ENCODE assay signal across 15 cellular contexts in genomic region chr4:87080462-87080861, GRCh38.
A peak's percentile ranks its signal among the peaks of the same experiment; 100 is the strongest.
DNase-seq lines count a peak whose midpoint lies in the region; FAIRE-seq and TF ChIP-seq lines count a peak whose summit lies in the region.
"Had no signal": no experiment of that assay in that cellular context is flagged by ENCODE, and none has a peak within 500 bp of the region (broad histone marks: within the 10 kb centered on the region; RNA-seq: fewer than 3 reads in every experiment).

No MANE protein-coding gene starts in this region.

- no peak overlapping the region for H3K4me3 Mint-ChIP-seq in Caco-2 (ENCODE audit: unreplicated experiment)
- H3K4me3 Mint-ChIP-seq: H9 had no signal

- no peak for DNase-seq in GM12891 (ENCODE audit: insufficient read length, low spot score)
- no peak for DNase-seq in suprapubic skin (ENCODE audit: low spot score in 2 of 2)
- DNase-seq in Kasumi-1 (lab: John Stamatoyannopoulos, UW), result no peak
- DNase-seq in dedifferentiated amniotic fluid mesenchymal stem cell (ENCODE audit: extremely low spot score), result no peak
- DNase-seq in Caco-2, result no peak
- no peak for DNase-seq in GM10248 (ENCODE audit: extremely low spot score)
- DNase-seq: activated gamma-delta T cell; amygdala; H9; NCI-H187; NCI-H345; Peyer's patch; stimulated activated CD4-positive, alpha-beta T cell treated with anti-CD3 and anti-CD28 coated beads, Interleukin-4, amount 100 ng/mL, for 1 hour had no signal

- WGBS in suprapubic skin, result 54% methylated on average over 3 of the region's 3 CpGs

- peak overlapping the region; percentile 52 for H3K27ac ChIP-seq in angular gyrus (ENCODE audit: low read depth, low read length)
- H3K27ac ChIP-seq in layer of hippocampus (ENCODE audit: low read depth, low read length), result peak overlapping the region; percentile 12
- peak overlapping the region; percentile 69 for H3K27ac ChIP-seq in suprapubic skin

- H3K4me1 Mint-ChIP-seq in Caco-2 (ENCODE audit: low read depth, unreplicated experiment), result peaks cover 8% of the 10 kb centered on the region

- H3K4me3 ChIP-seq in suprapubic skin (no peak overlapping the region), Caco-2 (ENCODE audit: low read depth, low read length) (no peak overlapping the region)
- H3K4me3 ChIP-seq: Peyer's patch had no signal

- no peaks in the 10 kb centered on the region for H3K36me3 Mint-ChIP-seq in Caco-2 (ENCODE audit: insufficient read depth, unreplicated experiment)

- peaks cover 84% of the 10 kb centered on the region for H3K4me1 ChIP-seq in suprapubic skin
- H3K4me1 ChIP-seq in Caco-2, result no peaks in the 10 kb centered on the region

- TF ChIP-seq POLR2A in GM12891 (IDR thresholded peaks at IDR 0.05; ENCODE audit: low read depth, low read length) (no peak), suprapubic skin (IDR thresholded peaks at IDR 0.05) (no peak)

- no TSS peak for BruUV-seq in Caco-2 (replicated peaks; lab: Mats Ljungman, UMichigan)

- no peaks in the 10 kb centered on the region for H3K27me3 ChIP-seq in layer of hippocampus (ENCODE audit: control insufficient read depth, insufficient read depth, low read length)
- no peaks in the 10 kb centered on the region for H3K27me3 ChIP-seq in suprapubic skin
- H3K27me3 ChIP-seq in Caco-2 (replicated peaks; ENCODE audit: control insufficient read depth, insufficient read depth, low read length), result no peaks in the 10 kb centered on the region
- H3K27me3 ChIP-seq: Peyer's patch had no signal

- H3K27me3 Mint-ChIP-seq in Caco-2 (ENCODE audit: insufficient read depth, unreplicated experiment), result no peaks in the 10 kb centered on the region

- TF ChIP-seq EP300 in suprapubic skin (IDR thresholded peaks at IDR 0.05), result no peak

- no peaks in the 10 kb centered on the region for H3K9me3 Mint-ChIP-seq in Caco-2 (ENCODE audit: unreplicated experiment)
- H3K9me3 Mint-ChIP-seq: H9 had no signal

- H3K27ac Mint-ChIP-seq in Caco-2 (ENCODE audit: unreplicated experiment), result no peak overlapping the region
- H3K27ac Mint-ChIP-seq: H9 had no signal

- CTCF ChIA-PET in Caco-2 (lab: Charles Lee), result no interaction called here
- CTCF ChIA-PET in GM10248 (lab: Yijun Ruan, JAX), result interaction anchor here (1.0 to 4.0 kb wide), 6 partner anchors 9 to 158 kb away, joined by 3 to 39 read pairs (median 4); no protein-coding TSS in a partner anchor

- intact Hi-C loops in Caco-2 (cut with micrococcal nuclease; ENCODE audit: unreplicated experiment), result no loop called here

- TF ChIP-seq CTCF in suprapubic skin (IDR thresholded peaks at IDR 0.05) (no peak), Caco-2 (IDR thresholded peaks at IDR 0.05; ENCODE audit: insufficient read depth in 1 of 2, low read depth in 1 of 2, low read length in 1 of 2, severe bottlenecking in 1 of 2, unreplicated experiment in 1 of 2) (no peak), GM10248 (IDR thresholded peaks at IDR 0.05; ENCODE audit: control extremely low read depth, extremely low read depth, low read depth, missing control alignments) (no peak)

- H3K9me3 ChIP-seq in suprapubic skin (no peaks in the 10 kb centered on the region), Caco-2 (no peaks in the 10 kb centered on the region)
- H3K9me3 ChIP-seq: Peyer's patch had no signal

- peak; percentile 56 for FAIRE-seq in GM12891 (lab: Jason Lieb, UNC)

- H3K36me3 ChIP-seq in suprapubic skin (no peaks in the 10 kb centered on the region), Caco-2 (ENCODE audit: control insufficient read depth, insufficient read depth, low read length) (no peaks in the 10 kb centered on the region)

- POLR2A ChIA-PET in Caco-2 (lab: Charles Lee) (no interaction called here), GM10248 (lab: Yijun Ruan, JAX) (no interaction called here)

TF ChIP-seq in GM12891, 5 proteins besides CTCF, POLR2A, EP300 and RAD21:
- TF ChIP-seq POLR2AphosphoS5 (IDR thresholded peaks at IDR 0.05; ENCODE audit: low read depth, low read length) (no peak), TAF1 (IDR thresholded peaks at IDR 0.05; ENCODE audit: low read depth, low read length) (no peak), POU2F2 (IDR thresholded peaks at IDR 0.05; ENCODE audit: low read depth, low read length) (no peak), PAX5 (IDR thresholded peaks at IDR 0.05; ENCODE audit: insufficient read depth, low read length, severe bottlenecking) (no peak), SPI1 (IDR thresholded peaks at IDR 0.05; ENCODE audit: low read depth, low read length) (no peak)

Comparison
In these comparisons a context has a peak if more than half of its experiments do, and no peak if none do; other contexts are left out.
1. H3K27ac ChIP-seq: peak in every context shown above with its lines; median percentile 69 in suprapubic skin; 52 in angular gyrus; 12 in layer of hippocampus.